Comparison of ENCODE assay signal across 8 cellular contexts in genomic region chr2:218898109-218898878, GRCh38. TPM values are rescaled to one million over a fixed set of nuclear protein-coding genes. Genes with fewer than 3 reads are reported as not detected.
DNase-seq lines count a peak whose midpoint lies in the region; ATAC-seq and TF ChIP-seq lines count a peak whose summit lies in the region.

No MANE protein-coding gene starts in this region.

- H3K4me2 ChIP-seq in MM.1S (ENCODE audit: low read depth, low read length), result peak overlapping the region; percentile 88

- H3K27ac ChIP-seq in MM.1S (ENCODE audit: low read length), result peak overlapping the region; percentile 98
- no peak overlapping the region for H3K27ac ChIP-seq in WERI-Rb-1

- no peaks in the 10 kb centered on the region for H4K20me1 ChIP-seq in MM.1S (ENCODE audit: insufficient read depth, low read length)

- peak overlapping the region; percentile 44; the same call in 1 of the 2 replicates for H2AFZ ChIP-seq in MM.1S (ENCODE audit: low read length)

- no peak overlapping the region for H3K4me3 Mint-ChIP-seq in MCF 10A (ENCODE audit: unreplicated experiment)

- no peaks in the 10 kb centered on the region for H3K9me3 ChIP-seq in MM.1S (replicated peaks; ENCODE audit: insufficient read depth, low read length)
- peaks cover 2% of the 10 kb centered on the region for H3K9me3 ChIP-seq in WERI-Rb-1 (ENCODE audit: severe bottlenecking)

- DNase-seq in DMS53 treated with DMSO at 0.1 percent for 48 hours (lab: John Stamatoyannopoulos, UW; ENCODE audit: unreplicated experiment) (peak; percentile 25), MM.1S (peak; percentile 77), WERI-Rb-1 (peak; percentile 55), MCF 10A (ENCODE audit: unreplicated experiment) (peak; percentile 53), kidney tubule cell (ENCODE audit: low spot score) (peak; percentile 49)
- peak; percentile 67 to 77 (median 68) for DNase-seq in stimulated activated CD4-positive, alpha-beta T cell treated with anti-CD3 and anti-CD28 coated beads, TNF-alpha, amount 100 ng/mL, for 4 hours (ENCODE audit: low read depth in 3 of 3)

- H3K27me3 ChIP-seq in MM.1S (replicated peaks; ENCODE audit: insufficient read depth, low read length) (no peaks in the 10 kb centered on the region), WERI-Rb-1 (ENCODE audit: insufficient read depth, low read depth, severe bottlenecking) (no peaks in the 10 kb centered on the region)

- TF ChIP-seq CTCF in MM.1S (IDR thresholded peaks at IDR 0.05; ENCODE audit: low read length) (peak; percentile 96), WERI-Rb-1 (IDR thresholded peaks at IDR 0.05; ENCODE audit: low read depth, low read length) (peak; percentile 95), MCF 10A (IDR thresholded peaks at IDR 0.05; ENCODE audit: unreplicated experiment) (peak; percentile 97)

- H3K9ac ChIP-seq in MM.1S (ENCODE audit: low read length), result peak overlapping the region; percentile 94; the same call in 1 of the 2 replicates

- peaks cover 16% of the 10 kb centered on the region for H3K79me2 ChIP-seq in MM.1S (ENCODE audit: low read length)

- H3K36me3 Mint-ChIP-seq in MCF 10A (ENCODE audit: insufficient read depth, unreplicated experiment), result no peaks in the 10 kb centered on the region

- H3F3A ChIP-seq in MM.1S (ENCODE audit: insufficient read depth, low read length), result peaks cover 38% of the 10 kb centered on the region

- H3K36me3 ChIP-seq in MM.1S (replicated peaks; ENCODE audit: insufficient read depth, low read length) (no peaks in the 10 kb centered on the region), WERI-Rb-1 (no peaks in the 10 kb centered on the region)

- H3K4me3 ChIP-seq in MM.1S (ENCODE audit: low read length) (peak overlapping the region; percentile 59), WERI-Rb-1 (ENCODE audit: low read depth, low read length) (peak overlapping the region; percentile 35)

- H3K27me3 Mint-ChIP-seq in MCF 10A (ENCODE audit: insufficient read depth, unreplicated experiment), result peaks cover 23% of the 10 kb centered on the region

- ATAC-seq in GM21529 (IDR thresholded peaks at IDR 0.05; ENCODE audit: unreplicated experiment), result peak; percentile 42
- ATAC-seq in HG03457 (IDR thresholded peaks at IDR 0.05; ENCODE audit: unreplicated experiment), result no peak

- no peaks in the 10 kb centered on the region for H3K9me2 ChIP-seq in MM.1S (replicated peaks; ENCODE audit: insufficient read depth, low read length)

- intact Hi-C loops in MCF 10A (cut with micrococcal nuclease), result loop anchor here (1.0 kb wide), 2 partner anchors 22 to 45 kb away; no protein-coding TSS in a partner anchor

- peaks cover 43% of the 10 kb centered on the region for H3K4me1 Mint-ChIP-seq in MCF 10A (ENCODE audit: insufficient read depth, unreplicated experiment)

- CTCF ChIA-PET in MCF 10A (lab: Yijun Ruan, JAX), result interaction anchor here (0.6 to 23.6 kb wide), 32 partner anchors 9 to 489 kb away, joined by 3 to 839 read pairs (median 4); partner anchors contain the start of genes WNT10A and WNT6

- POLR2A ChIA-PET in MCF 10A (lab: Yijun Ruan, JAX), result interaction anchor here (0.6 to 9.7 kb wide), 4 partner anchors 17 to 46 kb away, joined by 3 to 237 read pairs (median 4); partner anchors contain the start of gene WNT10A

- peaks cover 45% of the 10 kb centered on the region for H3K4me1 ChIP-seq in MM.1S (ENCODE audit: low read length)

- H3K9me3 Mint-ChIP-seq in MCF 10A (ENCODE audit: unreplicated experiment), result no peaks in the 10 kb centered on the region

- H3K27ac Mint-ChIP-seq in MCF 10A (ENCODE audit: low read depth, unreplicated experiment), result no peak overlapping the region

- no TSS peak for BruUV-seq in MCF 10A (replicated peaks; lab: Mats Ljungman, UMichigan)

RNA-seq across cellular contexts. Expression of gene WNT10A, which starts 17.6 kb away (rescaled TPM):
- 0.44 TPM in 1 of 2 replicates, not detected in the other for total RNA-seq in MCF 10A (2022)

RNA-seq across cellular contexts. Expression of gene WNT6, which starts 38.7 kb away (rescaled TPM):
- total RNA-seq in MCF 10A (2022), result not detected in 2 replicates

Comparison
In these comparisons a context has a peak if more than half of its experiments do, and no peak if none do; other contexts are left out.
1. DNase-seq: peak in every context shown above with its lines; median percentile 77 in MM.1S; 68 in stimulated activated CD4-positive, alpha-beta T cell treated with anti-CD3 and anti-CD28 coated beads, TNF-alpha, amount 100 ng/mL, for 4 hours; 55 in WERI-Rb-1; 53 in MCF 10A; 49 in kidney tubule cell; 25 in DMS53 treated with DMSO at 0.1 percent for 48 hours.